ENCODE assay signal across 10 cellular contexts in the genomic region with DNA sequence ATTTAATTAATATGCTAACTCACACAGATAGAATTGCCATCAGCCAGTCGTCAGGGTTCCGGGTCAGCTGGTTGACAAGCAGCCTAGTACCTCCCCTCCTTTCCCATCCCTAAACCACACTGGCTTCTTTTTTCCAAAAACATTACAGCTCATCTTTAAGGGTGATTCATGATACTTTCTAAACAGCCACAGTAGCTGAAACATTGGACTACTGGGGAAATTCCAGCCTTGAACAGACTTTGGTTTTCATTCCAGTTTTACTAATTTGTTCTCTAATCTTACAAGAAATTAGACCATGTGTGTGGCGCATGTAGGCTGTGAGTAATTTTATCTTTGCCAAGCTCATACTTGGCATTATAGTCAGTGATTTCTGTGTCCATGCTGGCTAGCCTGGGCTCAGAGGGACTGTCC.
A peak's percentile ranks its signal among the peaks of the same experiment; 100 is the strongest.
DNase-seq lines count a peak whose midpoint lies in the region; ATAC-seq and FAIRE-seq lines count a peak whose summit lies in the region.
"Had no signal": no experiment of that assay in that cellular context is flagged by ENCODE, and none has a peak within 500 bp of the region (broad histone marks: within the 10 kb centered on the region; RNA-seq: fewer than 3 reads in every experiment).

No MANE protein-coding gene starts in this region.

- no peak overlapping the region for H3K4me3 ChIP-seq in HAP-1

- peak; percentile 83 for ATAC-seq in sciatic nerve
- ATAC-seq: activated CD8-positive, alpha-beta memory T cell treated with anti-CD3 and anti-CD28 coated beads, Interleukin-2, amount 10 ng/mL, durations not matched to agents 7 days and 5 days had no signal

- DNase-seq in G401 (ENCODE audit: low spot score) = peak; percentile 86
- DNase-seq in HTR-8/SVneo (ENCODE audit: insufficient read length, low spot score) = peak; percentile 27
- DNase-seq in epithelial cell of prostate (ENCODE audit: low read depth, low spot score) = no peak
- no peak for DNase-seq in sciatic nerve (ENCODE audit: low spot score)
- DNase-seq in HAP-1 (ENCODE audit: low spot score in 2 of 2) = no peak
- DNase-seq in KG1 (lab: John Stamatoyannopoulos, UW) = no peak
- no peak for DNase-seq in COLO668 (lab: John Stamatoyannopoulos, UW; ENCODE audit: unreplicated experiment)
- DNase-seq in islet precursor cell = no peak
- DNase-seq: activated CD8-positive, alpha-beta memory T cell treated with anti-CD3 and anti-CD28 coated beads, Interleukin-2, amount 10 ng/mL, durations not matched to agents 7 days and 5 days had no signal

- intact Hi-C loops in sciatic nerve (cut with DNase I) = no loop called here

- no peaks in the 10 kb centered on the region for H3K9me3 ChIP-seq in HAP-1

- H3K36me3 ChIP-seq in HAP-1 (replicated peaks) = no peaks in the 10 kb centered on the region

- peak overlapping the region; percentile 71 for H3K27ac ChIP-seq in epithelial cell of prostate

- in situ Hi-C loops in G401 (cut with HindIII; ENCODE audit: low sequenced_read_pairs) (no loop called here), HAP-1 (cut with MboI; ENCODE audit: low sequenced_read_pairs) (no loop called here)

- H3K4me1 ChIP-seq in HAP-1 = no peaks in the 10 kb centered on the region

- FAIRE-seq in HTR-8/SVneo (lab: Jason Lieb, UNC) = no peak
- FAIRE-seq: islet of Langerhans had no signal

- no peaks in the 10 kb centered on the region for H3K27me3 ChIP-seq in HAP-1 (ENCODE audit: low read depth)

Comparison
In these comparisons a context has a peak if more than half of its experiments do, and no peak if none do; other contexts are left out.
1. DNase-seq: peak in G401 (single experiment) and HTR-8/SVneo (single experiment); none in epithelial cell of prostate (single experiment), sciatic nerve (single experiment), HAP-1 (0 of 2), KG1 (single experiment), COLO668 (single experiment) and islet precursor cell (single experiment).